Comparison of ENCODE assay signal across 1 cellular context in the genomic region with DNA sequence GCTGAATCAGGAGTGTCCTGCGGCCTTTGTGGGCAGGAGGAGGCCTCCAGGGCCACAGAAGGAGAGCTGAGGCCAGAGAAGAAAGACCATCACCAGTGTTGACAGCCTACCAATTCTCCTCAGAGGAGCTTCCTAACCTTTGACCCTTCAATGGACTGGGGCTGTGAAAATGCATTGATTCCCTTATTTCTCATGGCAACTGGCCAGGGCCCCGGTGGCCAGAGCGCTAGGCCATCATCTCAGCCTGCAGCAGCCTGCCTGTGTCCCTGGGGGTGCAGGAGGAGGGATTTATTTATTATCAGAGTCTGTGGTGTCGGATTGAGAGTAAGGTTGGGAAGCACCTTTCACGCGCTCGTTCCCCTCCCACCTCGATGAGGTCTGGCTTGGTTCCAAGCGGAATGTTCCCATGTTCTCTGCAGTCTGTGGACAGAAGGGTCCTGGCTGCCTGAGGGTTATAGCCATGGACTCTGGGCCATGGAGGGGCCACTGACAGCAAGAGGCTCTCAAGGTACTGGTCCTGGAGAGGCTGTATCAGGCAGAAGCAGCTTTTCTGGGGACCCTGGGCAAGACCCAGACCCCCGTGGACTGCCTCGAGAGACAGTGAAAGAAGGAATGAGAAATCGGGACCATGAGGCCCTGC.
TF ChIP-seq lines count a peak whose summit lies in the region.

No MANE protein-coding gene starts in this region.

TF ChIP-seq in IMR-90, 13 proteins besides CTCF, POLR2A, EP300 and RAD21 (continued from another document):
- no peak for TF ChIP-seq MAFK (IDR thresholded peaks at IDR 0.05; ENCODE audit: low read depth, low read length)
